Comparison of ENCODE assay signal across 1 cellular context in genomic region chr3:24305795-24306467, GRCh38.
A peak's percentile ranks its signal among the peaks of the same experiment; 100 is the strongest.
TF ChIP-seq lines count a peak whose summit lies in the region.

No MANE protein-coding gene starts in this region.

TF ChIP-seq in HEK293, 187 proteins besides CTCF, POLR2A, EP300 and RAD21 (continued from another document):
- TF ChIP-seq PRDM10 (tag by site-specific recombination; IDR thresholded peaks at IDR 0.05) = peak; percentile 75
- no peak for TF ChIP-seq ZBTB49 (tag by site-specific recombination; IDR thresholded peaks at IDR 0.05; ENCODE audit: low read depth)
- no peak for TF ChIP-seq ZSCAN4 (tag by site-specific recombination; IDR thresholded peaks at IDR 0.05)
- 0 out of 2 replicates have a peak, but pooled peaks have one; percentile 6 for TF ChIP-seq ZNF513 (tag by site-specific recombination; IDR thresholded peaks at IDR 0.05)
- TF ChIP-seq ZNF214 (tag by site-specific recombination; IDR thresholded peaks at IDR 0.05; ENCODE audit: borderline replicate concordance) = no peak
- TF ChIP-seq ZNF704 (tag by site-specific recombination; IDR thresholded peaks at IDR 0.05) = no peak
- peak; percentile 55; the same call in 1 of the 2 replicates for TF ChIP-seq GLIS1 (tag by site-specific recombination; IDR thresholded peaks at IDR 0.05)
